Comparison of ENCODE assay signal across 2 cellular contexts in the genomic region with DNA sequence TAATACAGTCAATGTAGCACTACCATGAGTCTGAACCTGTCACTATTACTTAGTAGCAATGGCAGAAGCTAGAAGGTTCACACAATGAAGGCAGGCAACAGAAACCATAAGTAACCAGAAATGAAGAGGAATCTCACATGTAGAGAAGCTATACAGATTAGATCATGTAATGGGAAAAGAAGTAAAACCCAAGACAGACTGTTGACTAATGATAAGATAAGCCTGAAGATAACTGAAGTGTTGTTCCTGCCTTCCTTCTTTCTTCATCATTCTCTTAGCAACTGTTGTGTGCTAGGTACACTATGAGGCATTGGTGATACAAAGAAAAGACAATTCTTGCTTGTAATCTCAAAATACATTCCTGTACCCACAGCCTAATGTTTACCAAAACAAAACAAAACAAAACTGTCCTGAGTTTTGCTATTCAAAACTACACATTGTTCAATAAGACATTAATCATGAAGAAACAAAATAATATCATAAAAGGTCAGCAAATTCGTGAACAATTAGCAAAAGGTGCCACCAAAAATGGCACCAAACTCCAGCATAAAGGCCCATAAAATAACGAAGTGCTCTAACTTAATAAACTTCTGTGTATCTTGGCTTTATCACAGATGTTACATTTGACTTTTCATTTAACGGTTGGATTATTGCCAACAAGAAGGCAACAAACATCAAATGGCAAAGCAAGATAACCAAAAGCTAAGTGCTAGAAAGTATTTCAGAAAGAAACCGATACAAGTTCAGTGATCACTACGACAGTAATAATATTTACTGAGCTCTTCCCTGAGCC.
TF ChIP-seq lines count a peak whose summit lies in the region.

No MANE protein-coding gene starts in this region.

TF ChIP-seq in GM12891, 5 proteins besides CTCF, POLR2A, EP300 and RAD21:
- TF ChIP-seq PAX5 (IDR thresholded peaks at IDR 0.05; ENCODE audit: insufficient read depth, low read length, severe bottlenecking) (no peak), TAF1 (IDR thresholded peaks at IDR 0.05; ENCODE audit: low read depth, low read length) (no peak), SPI1 (IDR thresholded peaks at IDR 0.05; ENCODE audit: low read depth, low read length) (no peak), POU2F2 (IDR thresholded peaks at IDR 0.05; ENCODE audit: low read depth, low read length) (no peak), POLR2AphosphoS5 (IDR thresholded peaks at IDR 0.05; ENCODE audit: low read depth, low read length) (no peak)
TF ChIP-seq in GM12891: peak in this region for 0.

TF ChIP-seq in H1, 55 proteins besides CTCF, POLR2A, EP300 and RAD21:
- TF ChIP-seq HDAC2 (IDR thresholded peaks at IDR 0.05; ENCODE audit: borderline replicate concordance in 1 of 2, low read depth in 2 of 2, low read length in 2 of 2) (no peak), SIN3A (conservative IDR thresholded peaks at IDR 0.05 in 1 of 2, IDR thresholded peaks at IDR 0.05 in 1 of 2; ENCODE audit: low read depth in 1 of 2, low read length in 2 of 2) (no peak), EGR1 (IDR thresholded peaks at IDR 0.05; ENCODE audit: borderline replicate concordance, low read depth, low read length) (no peak), SP4 (IDR thresholded peaks at IDR 0.05; ENCODE audit: low read length) (no peak), CHD2 (IDR thresholded peaks at IDR 0.05; ENCODE audit: low read length) (no peak), RFX5 (IDR thresholded peaks at IDR 0.05; ENCODE audit: borderline replicate concordance, low read depth, low read length) (no peak), BACH1 (IDR thresholded peaks at IDR 0.05; ENCODE audit: low read length) (no peak), FOSL1 (IDR thresholded peaks at IDR 0.05; ENCODE audit: insufficient read depth, low read depth, low read length) (no peak), USF2 (IDR thresholded peaks at IDR 0.05; ENCODE audit: low read length) (no peak), KDM5A (IDR thresholded peaks at IDR 0.05; ENCODE audit: low read length) (no peak), TAF7 (optimal IDR thresholded peaks at IDR 0.05; ENCODE audit: borderline replicate concordance, low read depth, low read length) (no peak), ASH2L (IDR thresholded peaks at IDR 0.05; ENCODE audit: low read length) (no peak), ZNF274 (IDR thresholded peaks at IDR 0.05; ENCODE audit: borderline replicate concordance, extremely low read depth, low read length) (no peak), BRCA1 (IDR thresholded peaks at IDR 0.05; ENCODE audit: low read depth, low read length) (no peak), TCF12 (IDR thresholded peaks at IDR 0.05; ENCODE audit: low read depth, low read length) (no peak), PHF8 (conservative IDR thresholded peaks at IDR 0.05; ENCODE audit: low read depth, low read length) (no peak), CTBP2 (IDR thresholded peaks at IDR 0.05; ENCODE audit: borderline replicate concordance, insufficient read depth, insufficient read length, low read length) (no peak), SAP30 (IDR thresholded peaks at IDR 0.05; ENCODE audit: insufficient read depth, insufficient replicate concordance, low read length) (no peak)
- TF ChIP-seq, protein P1, sequence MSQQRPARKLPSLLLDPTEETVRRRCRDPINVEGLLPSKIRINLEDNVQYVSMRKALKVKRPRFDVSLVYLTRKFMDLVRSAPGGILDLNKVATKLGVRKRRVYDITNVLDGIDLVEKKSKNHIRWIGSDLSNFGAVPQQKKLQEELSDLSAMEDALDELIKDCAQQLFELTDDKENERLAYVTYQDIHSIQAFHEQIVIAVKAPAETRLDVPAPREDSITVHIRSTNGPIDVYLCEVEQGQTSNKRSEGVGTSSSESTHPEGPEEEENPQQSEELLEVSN (IDR thresholded peaks at IDR 0.05) = no peak
